8 cellular contexts compared by ENCODE assay signal in the genomic region with DNA sequence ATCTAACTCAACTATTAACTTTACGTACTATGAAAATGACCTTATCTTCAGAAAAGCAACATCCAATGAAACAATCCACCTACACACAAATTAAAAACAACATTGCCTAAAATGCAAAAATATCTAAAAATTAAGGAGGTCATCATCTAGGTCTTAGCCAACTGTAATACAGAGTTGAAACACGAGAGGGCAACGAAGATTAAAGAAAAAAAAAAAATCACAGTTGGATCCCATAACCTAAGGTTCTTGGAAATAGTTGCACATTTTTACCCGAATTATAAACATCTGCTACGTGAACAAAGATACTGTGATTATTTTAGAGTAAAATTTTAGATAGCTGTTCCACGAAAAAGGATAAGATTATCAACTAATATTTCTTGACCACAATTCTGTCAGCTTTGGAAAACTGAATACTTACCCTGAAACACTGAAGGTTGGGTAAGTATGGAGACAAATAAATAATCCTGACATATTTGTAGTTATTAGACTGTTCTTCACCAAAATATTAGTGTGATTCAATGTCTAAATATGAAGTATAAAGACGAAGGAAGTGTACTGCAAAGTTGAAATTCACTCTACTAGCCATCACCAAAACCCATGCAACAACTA.
DNase-seq lines count a peak whose midpoint lies in the region; ATAC-seq and TF ChIP-seq lines count a peak whose summit lies in the region.

No MANE protein-coding gene starts in this region.

- H3K9me3 ChIP-seq in sigmoid colon = no peaks in the 10 kb centered on the region
- H3K9me3 ChIP-seq in aorta (ENCODE audit: control insufficient read depth, low read length) = no peaks in the 10 kb centered on the region

- ATAC-seq in GM18868 (IDR thresholded peaks at IDR 0.05; ENCODE audit: unreplicated experiment) (peak; percentile 68), foreskin keratinocyte (peak; percentile 41), aorta (ENCODE audit: low FRiP score) (no peak), GM21381 (IDR thresholded peaks at IDR 0.05; ENCODE audit: unreplicated experiment) (no peak)

- H3K27me3 ChIP-seq in foreskin keratinocyte (peaks cover 4% of the 10 kb centered on the region), sigmoid colon (no peaks in the 10 kb centered on the region), aorta (ENCODE audit: control insufficient read depth in 1 of 2, insufficient read depth in 2 of 2, low read length in 1 of 2) (no peaks in the 10 kb centered on the region)

- H3K9me3 Mint-ChIP-seq in activated T-helper 1 cell treated with anti-CD3 and anti-CD28 coated beads, Interleukin-12 subunit alpha, Interleukin-12 subunit beta, Interleukin-2, Interleukin-4 antibody, amounts not matched to agents 30 ng/mL and 10 ng/mL and 1 ng/mL, durations not matched to agents 14 hours and 24 hours and 36 hours = no peaks in the 10 kb centered on the region

- peaks cover 19% of the 10 kb centered on the region for H3K36me3 Mint-ChIP-seq in activated T-helper 1 cell treated with anti-CD3 and anti-CD28 coated beads, Interleukin-12 subunit alpha, Interleukin-12 subunit beta, Interleukin-2, Interleukin-4 antibody, amounts not matched to agents 30 ng/mL and 10 ng/mL and 1 ng/mL, durations not matched to agents 14 hours and 24 hours and 36 hours (ENCODE audit: low read depth)

- H3K27ac Mint-ChIP-seq in activated T-helper 1 cell treated with anti-CD3 and anti-CD28 coated beads, Interleukin-12 subunit alpha, Interleukin-12 subunit beta, Interleukin-2, Interleukin-4 antibody, amounts not matched to agents 30 ng/mL and 10 ng/mL and 1 ng/mL, durations not matched to agents 14 hours and 24 hours and 36 hours = no peak overlapping the region

- 27 to 37% methylated on average over 7 of the region's 7 CpGs for WGBS in sigmoid colon, 2 donors
- 1 to 3% methylated on average over 7 of the region's 7 CpGs for WGBS in aorta, 2 donors

- H3K36me3 ChIP-seq in sigmoid colon = peaks cover 5 to 40% (median 13%) of the 10 kb centered on the region in 4 donors
- H3K36me3 ChIP-seq in aorta (ENCODE audit: control insufficient read depth in 1 of 2, insufficient read depth in 2 of 2, low read length in 1 of 2) = peaks cover 0 to 11% of the 10 kb centered on the region in 2 donors

- H3K4me3 Mint-ChIP-seq in activated T-helper 1 cell treated with anti-CD3 and anti-CD28 coated beads, Interleukin-12 subunit alpha, Interleukin-12 subunit beta, Interleukin-2, Interleukin-4 antibody, amounts not matched to agents 30 ng/mL and 10 ng/mL and 1 ng/mL, durations not matched to agents 14 hours and 24 hours and 36 hours = no peak overlapping the region

- H3K4me1 ChIP-seq in foreskin keratinocyte (no peaks in the 10 kb centered on the region), sigmoid colon (peaks cover 0 to 93% (median 67%) of the 10 kb centered on the region in 4 donors), aorta (ENCODE audit: control insufficient read depth in 1 of 2, insufficient read depth in 2 of 2, low read length in 2 of 2) (peaks cover 0 to 4% of the 10 kb centered on the region in 2 donors)

- no peak overlapping the region for H3K27ac ChIP-seq in foreskin keratinocyte
- peak overlapping the region in 3 of 4 donors; percentile 7 to 18 (median 13) for H3K27ac ChIP-seq in sigmoid colon
- no peak overlapping the region for H3K27ac ChIP-seq in aorta (ENCODE audit: low read depth in 1 of 2, low read length in 2 of 2)

- intact Hi-C loops in sigmoid colon (cut with DNase I) (loop anchor here (5.0 to 10.0 kb wide), 4 partner anchors 152 to 625 kb away; no protein-coding TSS in a partner anchor), aorta (cut with DNase I) (loop anchor here (5.0 to 10.0 kb wide), 4 partner anchors 147 to 625 kb away; no protein-coding TSS in a partner anchor)
- intact Hi-C loops in activated T-helper 1 cell treated with anti-CD3 and anti-CD28 coated beads, Interleukin-12 subunit alpha, Interleukin-12 subunit beta, Interleukin-2, Interleukin-4 antibody, amounts not matched to agents 30 ng/mL and 10 ng/mL and 1 ng/mL, durations not matched to agents 14 hours and 24 hours and 36 hours (cut with micrococcal nuclease) = loop anchor here (1.0 to 10.0 kb wide), 5 partner anchors 15 to 1275 kb away; no protein-coding TSS in a partner anchor

- TF ChIP-seq EP300 in sigmoid colon (IDR thresholded peaks at IDR 0.05) = no peak

- TF ChIP-seq CTCF in foreskin keratinocyte (conservative IDR thresholded peaks at IDR 0.05) (peak; percentile 71), sigmoid colon (IDR thresholded peaks at IDR 0.05) (peak; percentile 24 to 68 (median 66))

- in situ Hi-C loops in SK-MEL-5 (cut with HindIII; ENCODE audit: low pct_unique_long_range_greater_than_20kb, low sequenced_read_pairs) = no loop called here

- H3K4me3 ChIP-seq in sigmoid colon (no peak overlapping the region), aorta (ENCODE audit: low read length in 2 of 2) (no peak overlapping the region)

- DNase-seq in AG08395 (ENCODE audit: low spot score) = peak; percentile 71
- peak; percentile 56 for DNase-seq in SK-MEL-5 (ENCODE audit: low read depth, low spot score)
- no peak for DNase-seq in foreskin keratinocyte
- no peak for DNase-seq in sigmoid colon
- no peak for DNase-seq in activated T-helper 1 cell treated with anti-CD3 and anti-CD28 coated beads, Interleukin-12 subunit alpha, Interleukin-12 subunit beta, Interleukin-2, Interleukin-4 antibody, amounts not matched to agents 30 ng/mL and 10 ng/mL and 1 ng/mL, durations not matched to agents 14 hours and 24 hours and 36 hours (ENCODE audit: low spot score)
- no peak for DNase-seq in aorta

- H3K4me1 Mint-ChIP-seq in activated T-helper 1 cell treated with anti-CD3 and anti-CD28 coated beads, Interleukin-12 subunit alpha, Interleukin-12 subunit beta, Interleukin-2, Interleukin-4 antibody, amounts not matched to agents 30 ng/mL and 10 ng/mL and 1 ng/mL, durations not matched to agents 14 hours and 24 hours and 36 hours (ENCODE audit: low read depth) = peaks cover 17% of the 10 kb centered on the region

- no peak for TF ChIP-seq POLR2A in sigmoid colon (IDR thresholded peaks at IDR 0.05)

- H3K27me3 Mint-ChIP-seq in activated T-helper 1 cell treated with anti-CD3 and anti-CD28 coated beads, Interleukin-12 subunit alpha, Interleukin-12 subunit beta, Interleukin-2, Interleukin-4 antibody, amounts not matched to agents 30 ng/mL and 10 ng/mL and 1 ng/mL, durations not matched to agents 14 hours and 24 hours and 36 hours (ENCODE audit: insufficient read depth) = no peaks in the 10 kb centered on the region

Comparison
In these comparisons a context has a peak if more than half of its experiments do, and no peak if none do; other contexts are left out.
1. DNase-seq: peak in AG08395 (single experiment) and SK-MEL-5 (single experiment); none in foreskin keratinocyte (0 of 2), sigmoid colon (single experiment), activated T-helper 1 cell treated with anti-CD3 and anti-CD28 coated beads, Interleukin-12 subunit alpha, Interleukin-12 subunit beta, Interleukin-2, Interleukin-4 antibody, amounts not matched to agents 30 ng/mL and 10 ng/mL and 1 ng/mL, durations not matched to agents 14 hours and 24 hours and 36 hours (single experiment) and aorta (0 of 2).
2. ATAC-seq: peak in GM18868 (single experiment) and foreskin keratinocyte (single experiment); none in aorta (single experiment) and GM21381 (single experiment).
3. H3K27ac ChIP-seq: peak in sigmoid colon (3 of 4); none in foreskin keratinocyte (single experiment) and aorta (0 of 2).